1 cellular context compared by ENCODE assay signal in genomic region chr2:172423120-172423519, GRCh38.
TF ChIP-seq lines count a peak whose summit lies in the region.

No MANE protein-coding gene starts in this region.

TF ChIP-seq in SK-N-SH, 30 proteins besides CTCF, POLR2A, EP300 and RAD21 (continued from another document):
- TF ChIP-seq MEF2A (IDR thresholded peaks at IDR 0.05; ENCODE audit: borderline replicate concordance, low read depth) (no peak), USF1 (IDR thresholded peaks at IDR 0.05; ENCODE audit: borderline replicate concordance, low read depth) (no peak), TEAD4 (IDR thresholded peaks at IDR 0.05; ENCODE audit: borderline replicate concordance, insufficient read depth) (no peak), NFIC (IDR thresholded peaks at IDR 0.05; ENCODE audit: borderline replicate concordance) (no peak), FOSL2 (IDR thresholded peaks at IDR 0.05; ENCODE audit: borderline replicate concordance, low read depth) (no peak), MAX (IDR thresholded peaks at IDR 0.05; ENCODE audit: low read depth) (no peak), RCOR1 (IDR thresholded peaks at IDR 0.05; ENCODE audit: low read length) (no peak), RFX5 (IDR thresholded peaks at IDR 0.05; ENCODE audit: low read length) (no peak), MXI1 (IDR thresholded peaks at IDR 0.05; ENCODE audit: low read depth, low read length) (no peak), IRF3 (IDR thresholded peaks at IDR 0.05; ENCODE audit: low read depth, low read length) (no peak)
- TF ChIP-seq, protein P1, sequence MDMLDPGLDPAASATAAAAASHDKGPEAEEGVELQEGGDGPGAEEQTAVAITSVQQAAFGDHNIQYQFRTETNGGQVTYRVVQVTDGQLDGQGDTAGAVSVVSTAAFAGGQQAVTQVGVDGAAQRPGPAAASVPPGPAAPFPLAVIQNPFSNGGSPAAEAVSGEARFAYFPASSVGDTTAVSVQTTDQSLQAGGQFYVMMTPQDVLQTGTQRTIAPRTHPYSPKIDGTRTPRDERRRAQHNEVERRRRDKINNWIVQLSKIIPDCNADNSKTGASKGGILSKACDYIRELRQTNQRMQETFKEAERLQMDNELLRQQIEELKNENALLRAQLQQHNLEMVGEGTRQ (IDR thresholded peaks at IDR 0.05; ENCODE audit: borderline replicate concordance, low read depth, low read length): no peak
TF ChIP-seq in SK-N-SH: peak in this region for 0.
